Comparison of ENCODE assay signal across 1 cellular context in genomic region chr6:49342410-49342809, GRCh38.
TF ChIP-seq lines count a peak whose summit lies in the region.

No MANE protein-coding gene starts in this region.

TF ChIP-seq in H1, 55 proteins besides CTCF, POLR2A, EP300 and RAD21 (continued from another document):
- TF ChIP-seq HDAC2 (IDR thresholded peaks at IDR 0.05; ENCODE audit: borderline replicate concordance in 1 of 2, low read depth in 2 of 2, low read length in 2 of 2) = peak; percentile 57 to 81; a peak in 1 of 4 replicates
- peak; percentile 55; the same call in 1 of the 2 replicates for TF ChIP-seq USF2 (IDR thresholded peaks at IDR 0.05; ENCODE audit: low read length)
- TF ChIP-seq YY1 (IDR thresholded peaks at IDR 0.05; ENCODE audit: low read depth, low read length) = peak; percentile 97
- no peak for TF ChIP-seq PHF8 (conservative IDR thresholded peaks at IDR 0.05; ENCODE audit: low read depth, low read length)
- no peak for TF ChIP-seq JUN (IDR thresholded peaks at IDR 0.05; ENCODE audit: low read depth, low read length)
TF ChIP-seq in H1: peak in this region for 15.
